Comparison of ENCODE assay signal across 36 cellular contexts in genomic region chr10:55163388-55163972, GRCh38.
"Had no signal": no experiment of that assay in that cellular context is flagged by ENCODE, and none has a peak within 500 bp of the region (broad histone marks: within the 10 kb centered on the region; RNA-seq: fewer than 3 reads in every experiment).

No MANE protein-coding gene starts in this region.

- H3K4me1 Mint-ChIP-seq: activated CD4-positive, alpha-beta T cell treated with anti-CD3 and anti-CD28 coated beads, Interleukin-2, amount 10 ng/mL, durations not matched to agents 24 days and 14 days; activated CD8-positive, alpha-beta memory T cell treated with anti-CD3 and anti-CD28 coated beads, Interleukin-2, amount 10 ng/mL, durations not matched to agents 7 days and 5 days; activated naive CD4-positive, alpha-beta T cell treated with anti-CD3 and anti-CD28 coated beads, Interleukin-2, amount 10 ng/mL, durations not matched to agents 7 days and 5 days; activated naive CD8-positive, alpha-beta T cell treated with anti-CD3 and anti-CD28 coated beads, Interleukin-2, amount 50 U/mL, for 24 hours; IgD-negative memory B cell had no signal

- H3K27ac ChIP-seq: KMS-11, PC-9, RWPE1, WERI-Rb-1 had no signal

- H3K27me3 Mint-ChIP-seq: activated CD4-positive, alpha-beta T cell treated with anti-CD3 and anti-CD28 coated beads, Interleukin-2, amount 10 ng/mL, durations not matched to agents 24 days and 14 days; activated CD8-positive, alpha-beta memory T cell treated with anti-CD3 and anti-CD28 coated beads, Interleukin-2, amount 10 ng/mL, durations not matched to agents 7 days and 5 days; activated naive CD4-positive, alpha-beta T cell treated with anti-CD3 and anti-CD28 coated beads, Interleukin-2, amount 10 ng/mL, durations not matched to agents 7 days and 5 days; activated naive CD8-positive, alpha-beta T cell; activated naive CD8-positive, alpha-beta T cell treated with anti-CD3 and anti-CD28 coated beads, Interleukin-2, amount 50 U/mL, for 24 hours; brain; IgD-negative memory B cell had no signal

- H3K36me3 Mint-ChIP-seq: activated CD8-positive, alpha-beta memory T cell treated with anti-CD3 and anti-CD28 coated beads, Interleukin-2, amount 10 ng/mL, durations not matched to agents 7 days and 5 days; activated naive CD4-positive, alpha-beta T cell treated with anti-CD3 and anti-CD28 coated beads, Interleukin-2, amount 10 ng/mL, durations not matched to agents 7 days and 5 days; activated naive CD8-positive, alpha-beta T cell; brain; IgD-negative memory B cell had no signal

- H3K36me3 ChIP-seq: WERI-Rb-1 had no signal

- DNase-seq: activated CD4-positive, alpha-beta T cell treated with anti-CD3 and anti-CD28 coated beads for 1 hour; activated CD4-positive, alpha-beta T cell treated with anti-CD3 and anti-CD28 coated beads, Interleukin-2, amount 10 ng/mL, durations not matched to agents 24 days and 14 days; activated CD4-positive, alpha-beta T cell treated with anti-CD3 and anti-CD28 coated beads, Interleukin-2, amount 50 U/mL, for 4 hours; activated CD4-positive, CD25-positive, alpha-beta regulatory T cell; activated CD8-positive, alpha-beta memory T cell treated with anti-CD3 and anti-CD28 coated beads for 24 hours; activated CD8-positive, alpha-beta memory T cell treated with anti-CD3 and anti-CD28 coated beads, Interleukin-2, amount 10 ng/mL, durations not matched to agents 7 days and 5 days; activated CD8-positive, alpha-beta memory T cell treated with anti-CD3 and anti-CD28 coated beads, Interleukin-2, amount 50 U/mL, for 48 hours; activated effector memory CD4-positive, alpha-beta T cell treated with Interleukin-2 at 50 U/mL for 16 hours; activated naive CD4-positive, alpha-beta T cell treated with anti-CD3 and anti-CD28 coated beads, Interleukin-2, amount 10 ng/mL, durations not matched to agents 7 days and 5 days; activated naive CD8-positive, alpha-beta T cell treated with anti-CD3 and anti-CD28 coated beads, Interleukin-2, amount 50 U/mL, for 24 hours; activated T-cell treated with anti-CD3 and anti-CD28 coated beads, Interleukin-2, amount 50 U/mL, for 48 hours; anterior cingulate cortex; caudate nucleus; cerebellar nuclear complex; MM.1S; NCI-H1048; NCI-H1105 treated with DMSO at 0.1 percent for 48 hours; NCI-H1436; NCI-H1694; NCI-H1930; NCI-H2081 treated with DMSO at 0.1 percent for 48 hours; NCI-H345; NCI-H524 treated with DMSO at 0.1 percent for 48 hours; PC-9; SIG-M5; T-helper 1 cell; T-helper 2 cell; T-helper 9 cell; WERI-Rb-1 had no signal

- H3K4me3 Mint-ChIP-seq: activated CD4-positive, alpha-beta T cell treated with anti-CD3 and anti-CD28 coated beads, Interleukin-2, amount 10 ng/mL, durations not matched to agents 24 days and 14 days; activated CD8-positive, alpha-beta memory T cell treated with anti-CD3 and anti-CD28 coated beads, Interleukin-2, amount 10 ng/mL, durations not matched to agents 7 days and 5 days; activated naive CD4-positive, alpha-beta T cell treated with anti-CD3 and anti-CD28 coated beads, Interleukin-2, amount 10 ng/mL, durations not matched to agents 7 days and 5 days; activated naive CD8-positive, alpha-beta T cell; activated naive CD8-positive, alpha-beta T cell treated with anti-CD3 and anti-CD28 coated beads, Interleukin-2, amount 50 U/mL, for 24 hours; brain had no signal

- H3K27ac Mint-ChIP-seq: activated CD4-positive, alpha-beta T cell treated with anti-CD3 and anti-CD28 coated beads, Interleukin-2, amount 10 ng/mL, durations not matched to agents 24 days and 14 days; activated CD8-positive, alpha-beta memory T cell treated with anti-CD3 and anti-CD28 coated beads, Interleukin-2, amount 10 ng/mL, durations not matched to agents 7 days and 5 days; activated naive CD4-positive, alpha-beta T cell treated with anti-CD3 and anti-CD28 coated beads, Interleukin-2, amount 10 ng/mL, durations not matched to agents 7 days and 5 days; activated naive CD8-positive, alpha-beta T cell; activated naive CD8-positive, alpha-beta T cell treated with anti-CD3 and anti-CD28 coated beads, Interleukin-2, amount 50 U/mL, for 24 hours; brain; IgD-negative memory B cell had no signal

- H3K9me3 Mint-ChIP-seq: activated CD4-positive, alpha-beta T cell treated with anti-CD3 and anti-CD28 coated beads, Interleukin-2, amount 10 ng/mL, durations not matched to agents 24 days and 14 days; activated naive CD4-positive, alpha-beta T cell treated with anti-CD3 and anti-CD28 coated beads, Interleukin-2, amount 10 ng/mL, durations not matched to agents 7 days and 5 days; activated naive CD8-positive, alpha-beta T cell treated with anti-CD3 and anti-CD28 coated beads, Interleukin-2, amount 50 U/mL, for 24 hours; brain had no signal

- H3K4me3 ChIP-seq: PC-9 had no signal

- ATAC-seq: activated CD8-positive, alpha-beta memory T cell treated with anti-CD3 and anti-CD28 coated beads, Interleukin-2, amount 10 ng/mL, durations not matched to agents 7 days and 5 days; activated naive CD8-positive, alpha-beta T cell treated with anti-CD3 and anti-CD28 coated beads, Interleukin-2, amount 50 U/mL, for 24 hours; Right ventricle myocardium inferior; SK-N-SH treated with all-trans-retinoic acid at 6 μM for 48 hours had no signal
